In the genomic region with DNA sequence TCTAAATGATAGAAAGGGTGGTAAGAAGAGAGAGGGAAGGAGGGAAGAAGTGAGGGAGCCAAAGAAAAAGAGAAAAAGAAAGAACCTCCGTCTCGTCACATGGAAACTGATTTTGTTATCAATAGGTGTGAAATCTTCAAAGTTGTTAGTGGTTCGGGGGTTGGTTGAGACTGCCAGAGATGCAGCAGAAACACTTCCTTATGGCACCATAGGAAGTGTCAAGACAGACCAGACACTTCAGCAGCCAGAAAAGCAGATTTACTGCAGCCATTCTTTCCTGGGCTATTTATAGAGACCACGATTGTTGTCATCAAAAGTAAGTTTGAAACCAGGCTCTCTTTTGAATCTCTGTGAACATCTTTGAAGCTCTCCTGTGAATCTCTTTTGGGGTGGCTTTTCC, we compare ENCODE assay signal across 13 cellular contexts.
"Had no signal": no experiment of that assay in that cellular context is flagged by ENCODE, and none has a peak within 500 bp of the region (broad histone marks: within the 10 kb centered on the region; RNA-seq: fewer than 3 reads in every experiment).

No MANE protein-coding gene starts in this region.

- H3K27ac Mint-ChIP-seq: activated T-cell treated with anti-CD3 and anti-CD28 coated beads, Interleukin-2, amount 50 U/mL, for 24 hours had no signal

- H3K4me3 ChIP-seq: lung, ovary, stomach, uterus had no signal

- H3K9me3 ChIP-seq: ovary, stomach, uterus had no signal

- DNase-seq: activated effector memory CD4-positive, alpha-beta T cell treated with Interleukin-2 at 50 U/mL for 16 hours; activated T-cell treated with anti-CD3 and anti-CD28 coated beads, Interleukin-2, amount 50 U/mL, for 24 hours; amygdala; hypothalamus; left cardiac atrium; ovary; SHP77; stimulated activated CD4-positive, alpha-beta T cell treated with anti-CD3 and anti-CD28 coated beads, Interleukin-2, amount 100 ng/mL, for 48 hours; stomach; uterus had no signal

- H3K27ac ChIP-seq: ovary, stomach, uterus had no signal

- H3K27me3 ChIP-seq: ovary, stomach, uterus had no signal

- H3K36me3 ChIP-seq: ovary, stomach, uterus had no signal

- ATAC-seq: esophagus mucosa, left cardiac atrium had no signal

- H3K4me1 ChIP-seq: stomach, uterus had no signal

- H3K9me3 Mint-ChIP-seq: activated T-cell treated with anti-CD3 and anti-CD28 coated beads, Interleukin-2, amount 50 U/mL, for 24 hours; brain had no signal

- H3K27me3 Mint-ChIP-seq: activated T-cell treated with anti-CD3 and anti-CD28 coated beads, Interleukin-2, amount 50 U/mL, for 24 hours had no signal

- H3K36me3 Mint-ChIP-seq: brain had no signal

- H3K4me1 Mint-ChIP-seq: brain had no signal

- H3K4me3 Mint-ChIP-seq: activated T-cell treated with anti-CD3 and anti-CD28 coated beads, Interleukin-2, amount 50 U/mL, for 24 hours; brain had no signal
